ENCODE assay signal across 9 cellular contexts in the genomic region with DNA sequence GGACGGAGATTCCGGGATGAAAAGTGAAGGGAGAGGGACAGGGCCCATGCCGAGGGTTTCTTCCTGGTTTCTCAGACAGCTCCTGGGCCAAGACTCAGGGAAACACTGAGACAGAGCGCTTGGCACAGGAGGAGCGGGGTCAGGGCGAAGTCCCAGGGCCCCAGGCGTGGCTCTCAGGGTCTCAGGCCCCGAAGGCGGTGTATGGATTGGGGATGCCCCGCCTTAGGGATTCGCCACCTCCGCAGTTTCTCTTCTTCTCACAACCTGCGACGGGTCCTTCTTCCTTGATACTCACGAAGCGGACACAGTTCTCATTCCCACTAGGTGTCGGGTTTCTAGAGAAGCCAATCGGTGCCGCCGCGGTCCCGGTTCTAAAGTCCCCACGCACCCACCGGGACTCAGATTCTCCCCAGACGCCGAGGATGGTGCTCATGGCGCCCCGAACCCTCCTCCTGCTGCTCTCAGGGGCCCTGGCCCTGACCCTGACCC. TPM values are rescaled to one million over a fixed set of nuclear protein-coding genes. Genes with fewer than 3 reads are reported as not detected.
DNase-seq lines count a peak whose midpoint lies in the region; ATAC-seq and TF ChIP-seq lines count a peak whose summit lies in the region.
"Had no signal": no experiment of that assay in that cellular context is flagged by ENCODE, and none has a peak within 500 bp of the region (broad histone marks: within the 10 kb centered on the region; RNA-seq: fewer than 3 reads in every experiment).

No MANE protein-coding gene starts in this region.

- H3K36me3 Mint-ChIP-seq in CD14-positive monocyte (peaks cover 8 to 32% of the 10 kb centered on the region in 2 donors), neural crest cell (ENCODE audit: low read depth) (no peaks in the 10 kb centered on the region)

- peak; percentile 57 for DNase-seq in CD14-positive monocyte (ENCODE audit: low spot score)
- DNase-seq in HuH-7 (ENCODE audit: low spot score), result peak; percentile 16
- peak; percentile 23 to 34 for DNase-seq in activated T-cell treated with anti-CD3 and anti-CD28 coated beads, Interleukin-2, amount 50 U/mL, for 48 hours
- DNase-seq in fibroblast of peridontal ligament (ENCODE audit: extremely low read depth), result peak; percentile 39
- no peak for DNase-seq in neural crest cell (ENCODE audit: low read depth, low spot score)
- DNase-seq in KG1 (lab: John Stamatoyannopoulos, UW), result no peak
- no peak for DNase-seq in NCI-H1048 (lab: John Stamatoyannopoulos, UW)

- H3K27ac Mint-ChIP-seq in CD14-positive monocyte (peak overlapping the region in 5 of 7 donors; percentile 87 to 96 (median 93)), neural crest cell (ENCODE audit: unreplicated experiment) (no peak overlapping the region)

- peak; percentile 25 for ATAC-seq in GM21381 (IDR thresholded peaks at IDR 0.05; ENCODE audit: unreplicated experiment)

- H3K9me3 Mint-ChIP-seq in CD14-positive monocyte, result peaks cover 0 to 6% (median 2%) of the 10 kb centered on the region in 7 donors
- H3K9me3 Mint-ChIP-seq in neural crest cell, result no peaks in the 10 kb centered on the region

- H3K27me3 Mint-ChIP-seq in CD14-positive monocyte (ENCODE audit: low read depth in 3 of 3) (peaks cover 0 to 10% (median 2%) of the 10 kb centered on the region in 3 donors), neural crest cell (ENCODE audit: low read depth) (peaks cover 88% of the 10 kb centered on the region)

- intact Hi-C loops in CD14-positive monocyte (cut with micrococcal nuclease), result no loop called here

- H3K4me1 Mint-ChIP-seq in CD14-positive monocyte, result peaks cover 38% of the 10 kb centered on the region
- no peaks in the 10 kb centered on the region for H3K4me1 Mint-ChIP-seq in neural crest cell

- TF ChIP-seq CTCF in CD14-positive monocyte (IDR thresholded peaks at IDR 0.05) (no peak), neural crest cell (conservative IDR thresholded peaks at IDR 0.05) (no peak)

- H3K4me3 Mint-ChIP-seq in CD14-positive monocyte (peak overlapping the region in 1 of 2 donors; percentile 91), neural crest cell (peak overlapping the region; percentile 44)

RNA-seq across cellular contexts. Expression of gene HLA-A, which starts 55.0 kb away (rescaled TPM):
- 1,000 to 10,000 TPM; 1,518 to 2,788 TPM for polyA plus RNA-seq in CD14-positive monocyte
- 126 and 131 TPM in 2 replicates for total RNA-seq in neural crest cell

RNA-seq across cellular contexts. Expression of gene HLA-G, which starts 59.7 kb away (rescaled TPM):
- polyA plus RNA-seq in CD14-positive monocyte, result under 1 TPM; 0.12 to 0.89 TPM
- total RNA-seq in neural crest cell, result not detected in 2 replicates
- total RNA-seq: K562 had no signal

Comparison
In these comparisons a context has a peak if more than half of its experiments do, and no peak if none do; other contexts are left out.
1. DNase-seq: peak in CD14-positive monocyte (single experiment), HuH-7 (single experiment), activated T-cell treated with anti-CD3 and anti-CD28 coated beads, Interleukin-2, amount 50 U/mL, for 48 hours (2 of 2) and fibroblast of peridontal ligament (single experiment); none in neural crest cell (single experiment), KG1 (single experiment) and NCI-H1048 (single experiment).